ENCODE assay signal across 8 cellular contexts in genomic region chr11:72720806-72721205, GRCh38. TPM values are rescaled to one million over a fixed set of nuclear protein-coding genes. Genes with fewer than 3 reads are reported as not detected.
A peak's percentile ranks its signal among the peaks of the same experiment; 100 is the strongest.
DNase-seq lines count a peak whose midpoint lies in the region; ATAC-seq, FAIRE-seq and TF ChIP-seq lines count a peak whose summit lies in the region.
"Had no signal": no experiment of that assay in that cellular context is flagged by ENCODE, and none has a peak within 500 bp of the region (broad histone marks: within the 10 kb centered on the region; RNA-seq: fewer than 3 reads in every experiment).

No MANE protein-coding gene starts in this region.

- H2BK15ac ChIP-seq in IMR-90 (ENCODE audit: low read depth, low read length), result no peak overlapping the region

- H3K23ac ChIP-seq in IMR-90 (ENCODE audit: low read depth, low read length), result peak overlapping the region; percentile 90

- H3K27me3 Mint-ChIP-seq in stimulated activated naive CD8-positive, alpha-beta T cell treated with anti-CD3 and anti-CD28 coated beads, Interleukin-15, amount 100 ng/mL, for 72 hours, result no peaks in the 10 kb centered on the region

- H2BK120ac ChIP-seq in IMR-90 (ENCODE audit: low read depth, low read length), result no peak overlapping the region

- no peak for TF ChIP-seq POLR2A in IMR-90 (IDR thresholded peaks at IDR 0.05; ENCODE audit: low read depth, low read length)

- peak overlapping the region; percentile 95 for H3K14ac ChIP-seq in IMR-90 (replicated peaks; ENCODE audit: low read depth, low read length)

- H3K4ac ChIP-seq in IMR-90 (ENCODE audit: low read depth, low read length), result peak overlapping the region; percentile 98

- H4K20me1 ChIP-seq in IMR-90 (ENCODE audit: insufficient read depth, low read length), result peaks cover 55% of the 10 kb centered on the region
- H4K20me1 ChIP-seq in keratinocyte (ENCODE audit: control insufficient read depth, extremely low read depth, insufficient read depth, low read length), result peaks cover 4% of the 10 kb centered on the region

- intact Hi-C loops in IMR-90 (cut with micrococcal nuclease), result no loop called here

- peaks cover 42 to 95% of the 10 kb centered on the region in 2 experiments for H3K79me1 ChIP-seq in IMR-90 (ENCODE audit: low read depth in 1 of 2, low read length in 2 of 2)

- peak overlapping the region; percentile 85 for H2AK5ac ChIP-seq in IMR-90 (ENCODE audit: low read depth, low read length)

- peaks cover 77% of the 10 kb centered on the region for H3K4me1 Mint-ChIP-seq in stimulated activated naive CD8-positive, alpha-beta T cell treated with anti-CD3 and anti-CD28 coated beads, Interleukin-15, amount 100 ng/mL, for 72 hours

- peak overlapping the region in 1 of 2 experiments; percentile 51; a peak in 2 of 4 replicates for H4K8ac ChIP-seq in IMR-90 (ENCODE audit: low read depth in 2 of 2, low read length in 2 of 2)

- no peaks in the 10 kb centered on the region for H3K9me3 Mint-ChIP-seq in stimulated activated naive CD8-positive, alpha-beta T cell treated with anti-CD3 and anti-CD28 coated beads, Interleukin-15, amount 100 ng/mL, for 72 hours

- DNase-seq in IMR-90 (no peak), adipocyte (ENCODE audit: low read depth) (no peak), keratinocyte (ENCODE audit: low read depth, low spot score) (no peak), HPDE6-E6E7 (ENCODE audit: extremely low spot score) (no peak), Ammon's horn (ENCODE audit: low spot score) (no peak)
- no peak for DNase-seq in stimulated activated naive CD8-positive, alpha-beta T cell treated with anti-CD3 and anti-CD28 coated beads, Interleukin-15, amount 100 ng/mL, for 72 hours

- H3K4me1 ChIP-seq in IMR-90 (ENCODE audit: control insufficient read depth, insufficient read depth, low read length), result peaks cover 27% of the 10 kb centered on the region
- peaks cover 48% of the 10 kb centered on the region for H3K4me1 ChIP-seq in adipocyte (ENCODE audit: control insufficient read depth, insufficient read depth, low read length)
- H3K4me1 ChIP-seq in keratinocyte (ENCODE audit: control insufficient read depth, extremely low read depth, insufficient read depth, low read length), result peaks cover 59% of the 10 kb centered on the region

- peak overlapping the region; percentile 41 for H3K4me3 ChIP-seq in IMR-90 (ENCODE audit: insufficient read depth, low read depth, low read length)
- H3K4me3 ChIP-seq in adipocyte (ENCODE audit: low read length), result peak overlapping the region; percentile 93
- peak overlapping the region; percentile 51 to 79 (median 79) for H3K4me3 ChIP-seq in keratinocyte (ENCODE audit: control insufficient read depth in 2 of 3, extremely low read depth in 1 of 3, insufficient read depth in 2 of 3, low read depth in 1 of 3, low read length in 3 of 3)

- dilution Hi-C loops in IMR-90 (cut with HindIII; ENCODE audit: low sequenced_read_pairs, unreplicated experiment) (no loop called here), keratinocyte (cut with MboI; ENCODE audit: extremely low pct_ligation_motif_present, low sequenced_read_pairs) (no loop called here)

- H3K4me2 ChIP-seq in IMR-90 (ENCODE audit: low read depth, low read length), result peak overlapping the region; percentile 87
- H3K4me2 ChIP-seq in keratinocyte (ENCODE audit: control insufficient read depth, extremely low read depth, insufficient read depth, low read depth, low read length), result peak overlapping the region; percentile 99

- H3K27me3 ChIP-seq in IMR-90 (ENCODE audit: control insufficient read depth, insufficient read depth, low read length) (no peaks in the 10 kb centered on the region), adipocyte (replicated peaks; ENCODE audit: control insufficient read depth, insufficient read depth, low read length) (no peaks in the 10 kb centered on the region), keratinocyte (ENCODE audit: control insufficient read depth, extremely low read depth, insufficient read depth, low read length) (no peaks in the 10 kb centered on the region)
- H3K27me3 ChIP-seq: SJSA1 had no signal

- H3K4me3 Mint-ChIP-seq in stimulated activated naive CD8-positive, alpha-beta T cell treated with anti-CD3 and anti-CD28 coated beads, Interleukin-15, amount 100 ng/mL, for 72 hours, result peak overlapping the region; percentile 90 to 100

- H3K9ac ChIP-seq in IMR-90 (ENCODE audit: low read depth, low read length) (peak overlapping the region; percentile 78), adipocyte (ENCODE audit: low read length) (peak overlapping the region; percentile 96), keratinocyte (ENCODE audit: control insufficient read depth, extremely low read depth, insufficient read depth, low read length) (peak overlapping the region; percentile 89)

- peaks cover 73% of the 10 kb centered on the region for H3K79me2 ChIP-seq in keratinocyte (ENCODE audit: control insufficient read depth, insufficient read depth, low read length)

- no peak overlapping the region for H4K5ac ChIP-seq in IMR-90 (ENCODE audit: low read depth, low read length)

- H3K9me3 ChIP-seq in IMR-90 (ENCODE audit: control insufficient read depth, insufficient read depth, low read length) (no peaks in the 10 kb centered on the region), adipocyte (ENCODE audit: control insufficient read depth, low read length) (no peaks in the 10 kb centered on the region), keratinocyte (ENCODE audit: control insufficient read depth, low read depth, low read length) (no peaks in the 10 kb centered on the region)
- H3K9me3 ChIP-seq: SJSA1 had no signal

- peak overlapping the region; percentile 86 to 94 for H3K27ac Mint-ChIP-seq in stimulated activated naive CD8-positive, alpha-beta T cell treated with anti-CD3 and anti-CD28 coated beads, Interleukin-15, amount 100 ng/mL, for 72 hours

- BruUV-seq in IMR-90 (replicated peaks; lab: Mats Ljungman, UMichigan), result no TSS peak

- H2BK20ac ChIP-seq in IMR-90 (ENCODE audit: low read depth, low read length), result no peak overlapping the region

- no peak for TF ChIP-seq RAD21 in IMR-90 (IDR thresholded peaks at IDR 0.05; ENCODE audit: low read length)

- H3K18ac ChIP-seq in IMR-90 (ENCODE audit: low read depth, low read length), result no peak overlapping the region; the same call in 1 of the 2 replicates

- no peak for FAIRE-seq in keratinocyte (lab: Jason Lieb, UNC)

- POLR2A ChIA-PET in IMR-90 (lab: Charles Lee; ENCODE audit: unreplicated experiment), result no interaction called here

- TF ChIP-seq CTCF in IMR-90 (conservative IDR thresholded peaks at IDR 0.05; ENCODE audit: low read depth, low read length), result no peak
- no peak for TF ChIP-seq CTCF in keratinocyte (optimal IDR thresholded peaks at IDR 0.05 in 1 of 3, IDR thresholded peaks at IDR 0.05 in 1 of 3, conservative IDR thresholded peaks at IDR 0.05 in 1 of 3; ENCODE audit: extremely low read depth in 1 of 3, insufficient read depth in 2 of 3, low read length in 3 of 3)

- H3K36me3 ChIP-seq in IMR-90 (ENCODE audit: control insufficient read depth, insufficient read depth, low read length) (peaks cover 14% of the 10 kb centered on the region), adipocyte (ENCODE audit: control insufficient read depth, insufficient read depth, low read length, severe bottlenecking) (peaks cover 23% of the 10 kb centered on the region), keratinocyte (ENCODE audit: control insufficient read depth in 2 of 2, extremely low read depth in 1 of 2, insufficient read depth in 2 of 2, low read length in 2 of 2) (peaks cover 12 to 25% of the 10 kb centered on the region in 2 experiments)
- H3K36me3 ChIP-seq: SJSA1 had no signal

- H2AFZ ChIP-seq in IMR-90 (replicated peaks; ENCODE audit: low read length, poor library complexity), result no peak overlapping the region
- no peak overlapping the region for H2AFZ ChIP-seq in keratinocyte (ENCODE audit: control insufficient read depth, low read length)

- no peak overlapping the region for H3K27ac ChIP-seq in IMR-90 (ENCODE audit: insufficient read depth, low read length)
- peak overlapping the region; percentile 93 for H3K27ac ChIP-seq in keratinocyte (ENCODE audit: control insufficient read depth, insufficient read depth, low read length)
- H3K27ac ChIP-seq: SJSA1 had no signal

- peak overlapping the region; percentile 85; the same call in 1 of the 2 replicates for H4K91ac ChIP-seq in IMR-90 (ENCODE audit: insufficient read depth, low read depth, low read length)

- in situ Hi-C loops in IMR-90 (cut with MboI; ENCODE audit: low sequenced_read_pairs), result loop anchor here (5.0 to 10.0 kb wide), 4 partner anchors 71 to 564 kb away; partner anchors contain the start of genes FCHSD2 and STARD10

- no peak overlapping the region for H3K56ac ChIP-seq in IMR-90 (ENCODE audit: extremely low read depth, insufficient read depth, low read length)

- no peak overlapping the region for H2BK5ac ChIP-seq in IMR-90 (ENCODE audit: low read depth, low read length, poor library complexity, severe bottlenecking)

- H2AK9ac ChIP-seq in IMR-90 (replicated peaks; ENCODE audit: low read depth, low read length, poor library complexity), result peak overlapping the region; percentile 96

- no peak for ATAC-seq in IMR-90 (ENCODE audit: low read depth)
- ATAC-seq in stimulated activated naive CD8-positive, alpha-beta T cell treated with anti-CD3 and anti-CD28 coated beads, Interleukin-15, amount 100 ng/mL, for 72 hours, result no peak
- no peak for ATAC-seq in HG02763 (IDR thresholded peaks at IDR 0.05; ENCODE audit: unreplicated experiment)

- 100% methylated on average over 1 of the region's 4 CpGs; no CpG with 5 or more reads in 1 of the 2 experiments for WGBS in IMR-90 (ENCODE audit: extremely low coverage in 2 of 2, insufficient read length in 1 of 2), 2 experiments

- H3K9me1 ChIP-seq in IMR-90 (ENCODE audit: insufficient read depth, low read length), result peaks cover 27% of the 10 kb centered on the region
- peaks cover 7% of the 10 kb centered on the region for H3K9me1 ChIP-seq in keratinocyte (ENCODE audit: control insufficient read depth, extremely low read depth, insufficient read depth, low read length)

- CTCF ChIA-PET in IMR-90 (lab: Yijun Ruan, JAX), result interaction anchor here (1.0 kb wide), 1 partner anchor 73 kb away, joined by 4 read pairs; the partner anchor contains the start of gene STARD10

RNA-seq across cellular contexts. Expression of gene ARAP1, which starts 31.4 kb away (rescaled TPM):
- 37.6 and 38.0 TPM in 2 replicates for total RNA-seq in IMR-90 (2012; rRNA removed)
- polyA plus RNA-seq in IMR-90 (2012; rRNA removed) (59.4 and 63.1 TPM in 2 replicates), keratinocyte (32.8 to 41.4 TPM (median 36.1 TPM) in 3 replicates)
- 42.2 and 63.5 TPM in 2 replicates for polyA plus RNA-seq in IMR-90 (2012; cell fraction: cytosol; rRNA removed)
- polyA plus RNA-seq in IMR-90 (2012; cell fraction: nucleus; rRNA removed; ENCODE audit: low replicate concordance), result 119 and 357 TPM in 2 replicates
- polyA plus RNA-seq in keratinocyte (2011; ENCODE audit: low read depth), result 66.3 TPM
- 15.4 and 32.8 TPM in 2 replicates for polyA plus RNA-seq in keratinocyte (2011; cell fraction: cytosol; rRNA removed)
- 67.7 and 82.5 TPM in 2 replicates for polyA plus RNA-seq in keratinocyte (2011; cell fraction: nucleus; rRNA removed)
- 37.8 and 43.0 TPM in 2 replicates for polyA plus RNA-seq in keratinocyte (2012; ENCODE audit: low replicate concordance)
- polyA minus RNA-seq in keratinocyte, result 55.8 to 89.2 TPM (median 62.3 TPM) in 3 replicates
- 79.2 TPM for polyA minus RNA-seq in keratinocyte (2011; cell fraction: cytosol; rRNA and poly(A)+ RNA removed)
- polyA minus RNA-seq in keratinocyte (2011; cell fraction: nucleus; rRNA and poly(A)+ RNA removed), result 59.9 and 66.4 TPM in 2 replicates

RNA-seq across cellular contexts. Expression of gene PDE2A, which starts 46.6 kb away (rescaled TPM):
- total RNA-seq in IMR-90 (2012; rRNA removed), result not detected in 2 replicates
- polyA plus RNA-seq in IMR-90 (2012; rRNA removed), result 0.02 and 0.06 TPM in 2 replicates
- polyA plus RNA-seq in IMR-90 (2012; cell fraction: cytosol; rRNA removed), result 0.01 and 0.22 TPM in 2 replicates
- polyA plus RNA-seq in IMR-90 (2012; cell fraction: nucleus; rRNA removed; ENCODE audit: low replicate concordance), result 0.17 and 0.21 TPM in 2 replicates
- polyA plus RNA-seq in keratinocyte, result 0.38 to 0.94 TPM (median 0.81 TPM) in 3 replicates
- polyA plus RNA-seq in keratinocyte (2011; ENCODE audit: low read depth), result 0.50 TPM
- polyA plus RNA-seq in keratinocyte (2011; cell fraction: cytosol; rRNA removed), result 0.44 and 1.1 TPM in 2 replicates
- polyA plus RNA-seq in keratinocyte (2011; cell fraction: nucleus; rRNA removed), result 1.2 and 1.6 TPM in 2 replicates
- 0.56 and 0.81 TPM in 2 replicates for polyA plus RNA-seq in keratinocyte (2012; ENCODE audit: low replicate concordance)
- polyA minus RNA-seq in keratinocyte, result 0.96 to 2.6 TPM (median 2.1 TPM) in 3 replicates
- 1.3 TPM for polyA minus RNA-seq in keratinocyte (2011; cell fraction: cytosol; rRNA and poly(A)+ RNA removed)
- polyA minus RNA-seq in keratinocyte (2011; cell fraction: nucleus; rRNA and poly(A)+ RNA removed), result 0.74 and 1.2 TPM in 2 replicates
- total RNA-seq: SJSA1 had no signal

Comparison
In these comparisons a context has a peak if more than half of its experiments do, and no peak if none do; other contexts are left out.
1. H3K4me3 ChIP-seq: peak in every context shown above with its lines; median percentile 93 in adipocyte; 79 in keratinocyte; 41 in IMR-90.